ENCODE assay signal across 11 cellular contexts in genomic region chr19:45421953-45422498, GRCh38. TPM values are rescaled to one million over a fixed set of nuclear protein-coding genes. Genes with fewer than 3 reads are reported as not detected.
DNase-seq lines count a peak whose midpoint lies in the region; ATAC-seq and TF ChIP-seq lines count a peak whose summit lies in the region.
"Had no signal": no experiment of that assay in that cellular context is flagged by ENCODE, and none has a peak within 500 bp of the region (broad histone marks: within the 10 kb centered on the region; RNA-seq: fewer than 3 reads in every experiment).

No MANE protein-coding gene starts in this region.

- H3K4me1 ChIP-seq in testis (peaks cover 16% of the 10 kb centered on the region), esophagus squamous epithelium (peaks cover 15 to 76% (median 16%) of the 10 kb centered on the region in 3 donors)

- peaks cover 16% of the 10 kb centered on the region for H3F3A ChIP-seq in SU-DHL-6 (ENCODE audit: insufficient read depth)

- no peak overlapping the region for H3K4me3 ChIP-seq in SU-DHL-6 (ENCODE audit: insufficient read depth, low read length, poor library complexity, severe bottlenecking)
- H3K4me3 ChIP-seq in testis: no peak overlapping the region
- no peak overlapping the region for H3K4me3 ChIP-seq in esophagus squamous epithelium

- H2AFZ ChIP-seq in SU-DHL-6 (ENCODE audit: low read depth, low read length, severe bottlenecking): no peak overlapping the region

- TF ChIP-seq POLR2A in testis (IDR thresholded peaks at IDR 0.05) (no peak), esophagus squamous epithelium (IDR thresholded peaks at IDR 0.05) (no peak)

- intact Hi-C loops in natural killer cell (cut with micrococcal nuclease) (loop anchor here (5.0 to 10.0 kb wide), 2 partner anchors 143 to 270 kb away; partner anchors contain the start of genes QPCTL and SNRPD2), testis (cut with DNase I; ENCODE audit: low total_unique reads) (no loop called here), esophagus squamous epithelium (cut with DNase I) (no loop called here)

- H3K4me3 Mint-ChIP-seq in natural killer cell treated with Interleukin-12 subunit alpha and Interleukin-12 subunit beta and Interleukin-15 and Interleukin-18, amount 100 ng/mL, for 72 hours: peak overlapping the region; percentile 25
- H3K4me3 Mint-ChIP-seq in natural killer cell (no peak overlapping the region), endothelial cell (ENCODE audit: unreplicated experiment) (peak overlapping the region; percentile 40), type B pancreatic cell (peak overlapping the region; percentile 38)

- no peaks in the 10 kb centered on the region for H3K27me3 ChIP-seq in SU-DHL-6 (ENCODE audit: low read length)
- no peaks in the 10 kb centered on the region for H3K27me3 ChIP-seq in testis
- no peaks in the 10 kb centered on the region for H3K27me3 ChIP-seq in esophagus squamous epithelium

- H3K4me2 ChIP-seq in SU-DHL-6 (ENCODE audit: low read depth, low read length, poor library complexity, severe bottlenecking): peak overlapping the region; percentile 91

- no peaks in the 10 kb centered on the region for H3K9me2 ChIP-seq in SU-DHL-6 (replicated peaks; ENCODE audit: insufficient read depth, low read length)

- ATAC-seq in natural killer cell treated with Interleukin-12 subunit alpha and Interleukin-12 subunit beta and Interleukin-15 and Interleukin-18, amount 100 ng/mL, for 72 hours: no peak
- ATAC-seq in natural killer cell (no peak), GM21717 (IDR thresholded peaks at IDR 0.05; ENCODE audit: unreplicated experiment) (no peak)

- no peaks in the 10 kb centered on the region for H3K9me3 Mint-ChIP-seq in natural killer cell treated with Interleukin-12 subunit alpha and Interleukin-12 subunit beta and Interleukin-15 and Interleukin-18, amount 100 ng/mL, for 72 hours
- H3K9me3 Mint-ChIP-seq in natural killer cell: no peaks in the 10 kb centered on the region
- H3K9me3 Mint-ChIP-seq in endothelial cell (ENCODE audit: unreplicated experiment): no peaks in the 10 kb centered on the region
- no peaks in the 10 kb centered on the region for H3K9me3 Mint-ChIP-seq in type B pancreatic cell

- H3K27ac ChIP-seq in SU-DHL-6 (ENCODE audit: low read depth, low read length) (no peak overlapping the region), testis (no peak overlapping the region), esophagus squamous epithelium (no peak overlapping the region)

- no peaks in the 10 kb centered on the region for H3K36me3 Mint-ChIP-seq in natural killer cell treated with Interleukin-12 subunit alpha and Interleukin-12 subunit beta and Interleukin-15 and Interleukin-18, amount 100 ng/mL, for 72 hours
- no peaks in the 10 kb centered on the region for H3K36me3 Mint-ChIP-seq in natural killer cell
- peaks cover 6% of the 10 kb centered on the region for H3K36me3 Mint-ChIP-seq in endothelial cell (ENCODE audit: low read depth, unreplicated experiment)
- no peaks in the 10 kb centered on the region for H3K36me3 Mint-ChIP-seq in type B pancreatic cell

- H3K79me2 ChIP-seq in SU-DHL-6 (ENCODE audit: insufficient read depth, low read length): no peaks in the 10 kb centered on the region

- TF ChIP-seq CTCF in natural killer cell (IDR thresholded peaks at IDR 0.05) (no peak), SU-DHL-6 (IDR thresholded peaks at IDR 0.05; ENCODE audit: insufficient read depth, low read length, poor library complexity, severe bottlenecking) (no peak), endothelial cell (IDR thresholded peaks at IDR 0.05; ENCODE audit: unreplicated experiment) (no peak), type B pancreatic cell (conservative IDR thresholded peaks at IDR 0.05) (no peak), testis (IDR thresholded peaks at IDR 0.05) (no peak), esophagus squamous epithelium (IDR thresholded peaks at IDR 0.05) (no peak)

- peak overlapping the region; percentile 73 to 96 for H3K27ac Mint-ChIP-seq in natural killer cell treated with Interleukin-12 subunit alpha and Interleukin-12 subunit beta and Interleukin-15 and Interleukin-18, amount 100 ng/mL, for 72 hours
- peak overlapping the region in 1 of 2 donors; percentile 17 for H3K27ac Mint-ChIP-seq in natural killer cell
- H3K27ac Mint-ChIP-seq in endothelial cell (ENCODE audit: unreplicated experiment): no peak overlapping the region
- H3K27ac Mint-ChIP-seq in type B pancreatic cell: no peak overlapping the region

- no peaks in the 10 kb centered on the region for H4K20me1 ChIP-seq in SU-DHL-6 (ENCODE audit: low read depth, low read length)

- H3K4me1 Mint-ChIP-seq in natural killer cell treated with Interleukin-12 subunit alpha and Interleukin-12 subunit beta and Interleukin-15 and Interleukin-18, amount 100 ng/mL, for 72 hours (ENCODE audit: low read depth in 2 of 2): peaks cover 40 to 41% of the 10 kb centered on the region in 2 donors
- H3K4me1 Mint-ChIP-seq in natural killer cell: peaks cover 27 to 37% of the 10 kb centered on the region in 2 donors
- H3K4me1 Mint-ChIP-seq in endothelial cell (ENCODE audit: unreplicated experiment): peaks cover 19% of the 10 kb centered on the region
- peaks cover 24% of the 10 kb centered on the region for H3K4me1 Mint-ChIP-seq in type B pancreatic cell (ENCODE audit: unreplicated experiment)

- no peak overlapping the region; the same call in 1 of the 2 replicates for H3K9ac ChIP-seq in SU-DHL-6 (ENCODE audit: low read length)

- H3K36me3 ChIP-seq in SU-DHL-6 (ENCODE audit: low read length) (no peaks in the 10 kb centered on the region), testis (ENCODE audit: low read depth, missing control alignments) (no peaks in the 10 kb centered on the region), esophagus squamous epithelium (peaks cover 4 to 56% (median 4%) of the 10 kb centered on the region in 3 donors)

- DNase-seq in natural killer cell treated with Interleukin-12 subunit alpha and Interleukin-12 subunit beta and Interleukin-15 and Interleukin-18, amount 100 ng/mL, for 72 hours (ENCODE audit: low spot score): no peak
- no peak for DNase-seq in natural killer cell
- DNase-seq in endothelial cell (ENCODE audit: low spot score): no peak
- no peak for DNase-seq in type B pancreatic cell (ENCODE audit: extremely low spot score, unreplicated experiment)
- no peak for DNase-seq in testis
- DNase-seq in esophagus squamous epithelium (lab: John Stamatoyannopoulos, UW): no peak
- DNase-seq: caudate nucleus, foreskin fibroblast, NCI-H69 had no signal

- 60 to 75% methylated on average over 6 of the region's 6 CpGs for WGBS in testis, 2 donors
- 58 to 78% methylated on average over 6 of the region's 6 CpGs for WGBS in esophagus squamous epithelium, 2 donors

- H3K27me3 Mint-ChIP-seq in natural killer cell treated with Interleukin-12 subunit alpha and Interleukin-12 subunit beta and Interleukin-15 and Interleukin-18, amount 100 ng/mL, for 72 hours: no peaks in the 10 kb centered on the region
- H3K27me3 Mint-ChIP-seq in natural killer cell (ENCODE audit: low read depth in 2 of 2): no peaks in the 10 kb centered on the region
- peaks cover 13% of the 10 kb centered on the region for H3K27me3 Mint-ChIP-seq in endothelial cell (ENCODE audit: unreplicated experiment)
- no peaks in the 10 kb centered on the region for H3K27me3 Mint-ChIP-seq in type B pancreatic cell

- H3K9me3 ChIP-seq in SU-DHL-6 (ENCODE audit: insufficient read depth, low read length) (no peaks in the 10 kb centered on the region), testis (no peaks in the 10 kb centered on the region), esophagus squamous epithelium (no peaks in the 10 kb centered on the region)

RNA-seq across cellular contexts. Expression of gene ERCC1, which starts 1.7 kb away (rescaled TPM):
- 10 to 100 TPM; 65.0 to 67.8 TPM for total RNA-seq in natural killer cell treated with Interleukin-12 subunit alpha and Interleukin-12 subunit beta and Interleukin-15 and Interleukin-18, amount 100 ng/mL, for 72 hours
- total RNA-seq in natural killer cell (10 to 100 TPM; 46.8 to 55.2 (median 48.2) TPM), endothelial cell (ENCODE audit: unreplicated experiment) (62.8 TPM), type B pancreatic cell (ENCODE audit: low replicate concordance) (57.3 and 71.8 TPM in 2 replicates), testis (10 to 100 TPM; 71.8 to 95.7 TPM), esophagus squamous epithelium (10 to 100 TPM; 27.7 to 80.9 (median 48.5) TPM)
- 112 TPM for polyA plus RNA-seq in testis (ENCODE audit: insufficient read depth, low read depth, low replicate concordance)

RNA-seq across cellular contexts. Expression of gene POLR1G, which starts 15.6 kb away (rescaled TPM):
- total RNA-seq in natural killer cell treated with Interleukin-12 subunit alpha and Interleukin-12 subunit beta and Interleukin-15 and Interleukin-18, amount 100 ng/mL, for 72 hours: 10 to 100 TPM; 11.0 to 25.4 TPM
- total RNA-seq in natural killer cell (1 to 10 TPM in 1 of 3 donors, under 1 TPM in 2; 0.28 to 1.4 (median 0.45) TPM), endothelial cell (ENCODE audit: unreplicated experiment) (4.4 TPM), type B pancreatic cell (ENCODE audit: low replicate concordance) (7.2 and 9.5 TPM in 2 replicates), testis (10 to 100 TPM; 10.2 to 12.1 TPM), esophagus squamous epithelium (10 to 100 TPM in 1 of 4 donors, 1 to 10 TPM in 3; 7.3 to 12.4 (median 9.8) TPM)
- polyA plus RNA-seq in testis (ENCODE audit: insufficient read depth, low read depth, low replicate concordance): 5.8 TPM

RNA-seq across cellular contexts. Expression of gene PPP1R13L, which starts 17.2 kb away (rescaled TPM):
- total RNA-seq in natural killer cell treated with Interleukin-12 subunit alpha and Interleukin-12 subunit beta and Interleukin-15 and Interleukin-18, amount 100 ng/mL, for 72 hours: 10 to 100 TPM; 12.2 to 14.1 TPM
- total RNA-seq in natural killer cell (1 to 10 TPM; 5.6 to 7.4 (median 5.9) TPM), endothelial cell (ENCODE audit: unreplicated experiment) (13.2 TPM), type B pancreatic cell (ENCODE audit: low replicate concordance) (38.6 and 110 TPM in 2 replicates), testis (10 to 100 TPM in 1 of 2 donors, 1 to 10 TPM in 1; 9.7 to 12.2 TPM), esophagus squamous epithelium (100 to 1,000 TPM in 2 of 4 donors, 10 to 100 TPM in 2; 53.1 to 166 (median 87.8) TPM)
- polyA plus RNA-seq in testis (ENCODE audit: insufficient read depth, low read depth, low replicate concordance): 13.3 TPM

RNA-seq across cellular contexts. Expression of gene FOSB, which starts 45.8 kb away (rescaled TPM):
- 10 to 100 TPM; 16.3 to 18.0 TPM for total RNA-seq in natural killer cell treated with Interleukin-12 subunit alpha and Interleukin-12 subunit beta and Interleukin-15 and Interleukin-18, amount 100 ng/mL, for 72 hours
- 1,000 to 10,000 TPM in 2 of 3 donors, 100 to 1,000 TPM in 1; 784 to 1,837 (median 1,121) TPM for total RNA-seq in natural killer cell
- total RNA-seq in endothelial cell (ENCODE audit: unreplicated experiment): 64.2 TPM
- total RNA-seq in type B pancreatic cell (ENCODE audit: low replicate concordance): 28.4 and 178 TPM in 2 replicates
- 1 to 10 TPM; 1.2 to 3.9 TPM for total RNA-seq in testis
- polyA plus RNA-seq in testis (ENCODE audit: insufficient read depth, low read depth, low replicate concordance): 22.7 TPM
- total RNA-seq in esophagus squamous epithelium: 1 to 10 TPM; 1.7 to 4.6 (median 2.5) TPM

RNA-seq across cellular contexts. Expression of gene ERCC2, which starts 51.7 kb away (rescaled TPM):
- total RNA-seq in natural killer cell treated with Interleukin-12 subunit alpha and Interleukin-12 subunit beta and Interleukin-15 and Interleukin-18, amount 100 ng/mL, for 72 hours: 10 to 100 TPM; 18.1 to 44.0 TPM
- total RNA-seq in natural killer cell (10 to 100 TPM; 13.4 to 22.3 (median 14.9) TPM), endothelial cell (ENCODE audit: unreplicated experiment) (44.2 TPM), type B pancreatic cell (ENCODE audit: low replicate concordance) (26.9 and 55.8 TPM in 2 replicates), testis (10 to 100 TPM; 46.4 to 49.8 TPM), esophagus squamous epithelium (1 to 10 TPM; 6.6 to 8.8 (median 7.2) TPM)
- 37.5 TPM for polyA plus RNA-seq in testis (ENCODE audit: insufficient read depth, low read depth, low replicate concordance)

Comparison
In these comparisons a context has a peak if more than half of its experiments do, and no peak if none do; other contexts are left out.
1. H3K27ac Mint-ChIP-seq: peak in natural killer cell treated with Interleukin-12 subunit alpha and Interleukin-12 subunit beta and Interleukin-15 and Interleukin-18, amount 100 ng/mL, for 72 hours (2 of 2); none in endothelial cell (single experiment) and type B pancreatic cell (single experiment).